18 cellular contexts compared by ENCODE assay signal in the genomic region with DNA sequence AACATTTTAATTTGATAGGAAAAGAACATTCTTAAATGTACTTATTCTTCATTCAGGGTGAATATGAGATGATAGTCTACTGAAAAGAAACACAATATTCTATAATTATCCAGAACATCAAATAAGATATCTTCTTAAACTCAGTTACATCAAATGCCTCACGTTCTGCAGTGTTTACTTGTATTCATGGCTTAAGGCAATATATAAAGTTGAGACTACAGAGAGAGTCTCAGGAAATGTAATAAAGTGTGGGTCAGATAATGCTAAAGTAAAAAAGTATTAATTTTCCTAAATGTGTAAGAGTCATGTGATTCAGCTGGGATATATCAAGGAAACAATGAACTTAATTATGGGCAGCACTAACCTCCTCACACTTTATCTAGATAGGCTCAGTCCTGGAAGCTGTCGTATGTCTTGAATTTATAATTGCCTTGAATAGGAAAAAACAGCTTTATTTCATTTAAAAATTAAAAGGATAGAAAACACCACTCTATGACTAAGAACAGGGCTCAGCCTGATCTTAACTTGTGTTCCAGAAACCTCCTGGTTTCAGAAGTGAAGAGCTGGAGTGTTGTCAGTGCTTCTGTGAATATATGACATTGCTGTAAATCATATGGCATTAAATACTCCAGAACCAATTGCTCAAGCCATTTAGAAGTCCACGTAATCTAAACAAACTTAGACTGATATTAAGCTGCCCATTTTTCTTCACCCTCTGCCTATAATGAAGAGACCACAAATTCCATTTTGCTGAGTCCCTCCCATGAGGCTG.
DNase-seq lines count a peak whose midpoint lies in the region; ATAC-seq, FAIRE-seq and TF ChIP-seq lines count a peak whose summit lies in the region.
"Had no signal": no experiment of that assay in that cellular context is flagged by ENCODE, and none has a peak within 500 bp of the region (broad histone marks: within the 10 kb centered on the region; RNA-seq: fewer than 3 reads in every experiment).

No MANE protein-coding gene starts in this region.

- WGBS in mesendoderm (ENCODE audit: extremely low coverage, insufficient coverage, low lambda C conversion rate), result no CpG with 5 or more reads among the region's 3 CpGs

- no peaks in the 10 kb centered on the region for H3K9me2 ChIP-seq in PC-9 (ENCODE audit: insufficient read depth)

- no peaks in the 10 kb centered on the region for H3K9me3 ChIP-seq in PC-9 (ENCODE audit: insufficient read depth, low read depth)

- no peak overlapping the region for H3K4me3 ChIP-seq in fibroblast of mammary gland (ENCODE audit: control insufficient read depth, low read depth, low read length)
- no peak overlapping the region for H3K4me3 ChIP-seq in PC-9
- no peak overlapping the region for H3K4me3 ChIP-seq in mesendoderm (ENCODE audit: low read length)
- H3K4me3 ChIP-seq: cardiac muscle cell, right lobe of liver had no signal

- no peaks in the 10 kb centered on the region for H3F3A ChIP-seq in PC-9 (ENCODE audit: insufficient read depth, low read depth)

- H3K36me3 ChIP-seq in PC-9 (ENCODE audit: low read depth) (no peaks in the 10 kb centered on the region), mesendoderm (ENCODE audit: control insufficient read depth, insufficient read depth, low read length) (no peaks in the 10 kb centered on the region)
- H3K36me3 ChIP-seq: cardiac muscle cell, right lobe of liver had no signal

- H4K8ac ChIP-seq in mesendoderm (ENCODE audit: low read depth, low read length), result no peak overlapping the region

- H3K79me2 ChIP-seq in PC-9 (ENCODE audit: low read depth) (no peaks in the 10 kb centered on the region), mesendoderm (ENCODE audit: control insufficient read depth, insufficient read depth, low read length) (no peaks in the 10 kb centered on the region)

- H3K27ac ChIP-seq in PC-9 (no peak overlapping the region), mesendoderm (ENCODE audit: low read depth, low read length) (no peak overlapping the region)
- H3K27ac ChIP-seq: cardiac muscle cell, right lobe of liver had no signal

- H3K4me1 Mint-ChIP-seq in activated naive CD8-positive, alpha-beta T cell treated with anti-CD3 and anti-CD28 coated beads, Interleukin-2, amount 50 U/mL, for 24 hours, result no peaks in the 10 kb centered on the region
- H3K4me1 Mint-ChIP-seq: CD4-positive, CD25-positive, alpha-beta regulatory T cell; immature natural killer cell; memory B cell had no signal

- no peak overlapping the region for H3K56ac ChIP-seq in mesendoderm (ENCODE audit: low read length)

- H3K36me3 Mint-ChIP-seq in activated naive CD8-positive, alpha-beta T cell treated with anti-CD3 and anti-CD28 coated beads, Interleukin-2, amount 50 U/mL, for 24 hours (ENCODE audit: low read depth), result no peaks in the 10 kb centered on the region

- TF ChIP-seq CTCF in fibroblast of mammary gland (conservative IDR thresholded peaks at IDR 0.05; ENCODE audit: control insufficient read depth, insufficient read depth, low read depth, low read length), result no peak
- no peak for TF ChIP-seq CTCF in PC-9 (conservative IDR thresholded peaks at IDR 0.05)

- peaks cover 6% of the 10 kb centered on the region for H3K9me3 Mint-ChIP-seq in activated naive CD8-positive, alpha-beta T cell treated with anti-CD3 and anti-CD28 coated beads, Interleukin-2, amount 50 U/mL, for 24 hours

- no peak overlapping the region for H2BK5ac ChIP-seq in mesendoderm (ENCODE audit: low read length)

- CTCF ChIA-PET in PC-9 (lab: Charles Lee), result no interaction called here

- H3K79me1 ChIP-seq in mesendoderm (ENCODE audit: low read length), result no peaks in the 10 kb centered on the region

- no peak overlapping the region for H2BK15ac ChIP-seq in mesendoderm (replicated peaks; ENCODE audit: low read depth)

- H2AK5ac ChIP-seq in mesendoderm (ENCODE audit: low read length), result no peak overlapping the region

- DNase-seq in H54 (ENCODE audit: insufficient read length, low spot score), result no peak
- peak; percentile 89 for DNase-seq in SK-N-DZ (ENCODE audit: low spot score)
- DNase-seq in fibroblast of mammary gland (ENCODE audit: low read depth), result peak; percentile 86
- DNase-seq in stromal cell of bone marrow (ENCODE audit: low read depth), result peak; percentile 2
- no peak for DNase-seq in PC-9
- no peak for DNase-seq in mesendoderm
- DNase-seq in activated naive CD8-positive, alpha-beta T cell treated with anti-CD3 and anti-CD28 coated beads, Interleukin-2, amount 50 U/mL, for 24 hours, result no peak
- DNase-seq: activated naive CD4-positive, alpha-beta T cell treated with Interleukin-2 at 50 U/mL for 16 hours; CD4-positive, CD25-positive, alpha-beta regulatory T cell; GOT3; immature natural killer cell; NCI-H2171 treated with DMSO at 0.1 percent for 48 hours; right lobe of liver; SIG-M5; stimulated activated CD4-positive, alpha-beta T cell treated with anti-CD3 and anti-CD28 coated beads, Interleukin-4, amount 100 ng/mL, for 1 hour; stimulated activated CD8-positive, alpha-beta memory T cell treated with anti-CD3 and anti-CD28 coated beads, Interleukin-4, amount 100 ng/mL, for 48 hours had no signal

- TF ChIP-seq POLR2A in H54 (IDR thresholded peaks at IDR 0.05; ENCODE audit: low read depth, low read length), result no peak

- no peak overlapping the region for H3K4me3 Mint-ChIP-seq in activated naive CD8-positive, alpha-beta T cell treated with anti-CD3 and anti-CD28 coated beads, Interleukin-2, amount 50 U/mL, for 24 hours
- H3K4me3 Mint-ChIP-seq: CD4-positive, CD25-positive, alpha-beta regulatory T cell; immature natural killer cell; memory B cell had no signal

- no peaks in the 10 kb centered on the region for H3K27me3 ChIP-seq in PC-9 (ENCODE audit: insufficient read depth, low read depth)
- H3K27me3 ChIP-seq in mesendoderm (ENCODE audit: insufficient read depth, low read length, poor library complexity), result no peaks in the 10 kb centered on the region
- H3K27me3 ChIP-seq: cardiac muscle cell, right lobe of liver had no signal

- FAIRE-seq in H54 (lab: Jason Lieb, UNC), result peak; percentile 74

- no peak overlapping the region for H3K27ac Mint-ChIP-seq in activated naive CD8-positive, alpha-beta T cell treated with anti-CD3 and anti-CD28 coated beads, Interleukin-2, amount 50 U/mL, for 24 hours
- H3K27ac Mint-ChIP-seq: immature natural killer cell, memory B cell had no signal

- no peak overlapping the region for H3K18ac ChIP-seq in mesendoderm (ENCODE audit: low read length)

- H3K4me1 ChIP-seq in PC-9 (replicated peaks; ENCODE audit: insufficient read depth), result 0 out of 2 replicates have a peak, but pooled peaks cover 7% of the 10 kb centered on the region
- no peaks in the 10 kb centered on the region for H3K4me1 ChIP-seq in mesendoderm (ENCODE audit: control insufficient read depth, low read depth, low read length)
- H3K4me1 ChIP-seq: right lobe of liver had no signal

- H3K23ac ChIP-seq in mesendoderm (ENCODE audit: low read length), result no peak overlapping the region

- no peak overlapping the region for H3K4me2 ChIP-seq in PC-9
- no peak overlapping the region for H3K4me2 ChIP-seq in mesendoderm (ENCODE audit: low read length)

- no peak overlapping the region for H3K4ac ChIP-seq in mesendoderm (ENCODE audit: low read depth, low read length)

- POLR2A ChIA-PET in PC-9 (lab: Charles Lee; ENCODE audit: unreplicated experiment), result no interaction called here

- no peak overlapping the region for H3K9ac ChIP-seq in mesendoderm (ENCODE audit: low read length)

- H2AFZ ChIP-seq in PC-9, result no peak overlapping the region

- no peak for ATAC-seq in activated naive CD8-positive, alpha-beta T cell treated with anti-CD3 and anti-CD28 coated beads, Interleukin-2, amount 50 U/mL, for 24 hours
- ATAC-seq: right lobe of liver had no signal

- H4K5ac ChIP-seq in mesendoderm (ENCODE audit: low read length), result no peak overlapping the region

- H4K20me1 ChIP-seq in PC-9 (ENCODE audit: insufficient read depth), result no peaks in the 10 kb centered on the region

- intact Hi-C loops in PC-9 (cut with micrococcal nuclease; ENCODE audit: unreplicated experiment), result no loop called here

- no peaks in the 10 kb centered on the region for H3K27me3 Mint-ChIP-seq in activated naive CD8-positive, alpha-beta T cell treated with anti-CD3 and anti-CD28 coated beads, Interleukin-2, amount 50 U/mL, for 24 hours
- H3K27me3 Mint-ChIP-seq: CD4-positive, CD25-positive, alpha-beta regulatory T cell; memory B cell had no signal

- H2BK120ac ChIP-seq in mesendoderm (ENCODE audit: low read depth, low read length), result no peak overlapping the region

- BruUV-seq in PC-9 (replicated peaks; lab: Mats Ljungman, UMichigan), result no TSS peak

Comparison
In these comparisons a context has a peak if more than half of its experiments do, and no peak if none do; other contexts are left out.
1. DNase-seq: peak in SK-N-DZ (single experiment), fibroblast of mammary gland (single experiment) and stromal cell of bone marrow (single experiment); none in H54 (single experiment), PC-9 (0 of 2), mesendoderm (single experiment) and activated naive CD8-positive, alpha-beta T cell treated with anti-CD3 and anti-CD28 coated beads, Interleukin-2, amount 50 U/mL, for 24 hours (single experiment).